In genomic region chr2:91477731-91478672, GRCh38 we compare ENCODE assay signal across 9 cellular contexts.
DNase-seq lines count a peak whose midpoint lies in the region; ATAC-seq, FAIRE-seq and TF ChIP-seq lines count a peak whose summit lies in the region.
"Had no signal": no experiment of that assay in that cellular context is flagged by ENCODE, and none has a peak within 500 bp of the region (broad histone marks: within the 10 kb centered on the region; RNA-seq: fewer than 3 reads in every experiment).

No MANE protein-coding gene starts in this region.

- H2BK5ac ChIP-seq in H1 (ENCODE audit: low read depth, low read length) = no peak overlapping the region

- H3K27ac ChIP-seq in H1 (ENCODE audit: low read depth, low read length) (no peak overlapping the region), neural progenitor cell (no peak overlapping the region)

- no peak overlapping the region for H2BK15ac ChIP-seq in H1 (ENCODE audit: low read length)

- H2BK120ac ChIP-seq in H1 (replicated peaks; ENCODE audit: low read depth, low read length) = no peak overlapping the region

- H3K4me3 Mint-ChIP-seq in CD14-positive monocyte = peak overlapping the region; percentile 65 to 83
- H3K4me3 Mint-ChIP-seq in neural progenitor cell = peak overlapping the region; percentile 70

- POLR2A ChIA-PET in H1 (lab: Charles Lee; ENCODE audit: partially characterized antibody) = no interaction called here

- peaks cover 14 to 19% (median 17%) of the 10 kb centered on the region in 4 experiments for H3K27me3 ChIP-seq in H1 (replicated peaks in 1 of 4; ENCODE audit: control insufficient read depth in 3 of 4, extremely low read depth in 1 of 4, insufficient read depth in 3 of 4, low read length in 3 of 4)
- peaks cover 7% of the 10 kb centered on the region for H3K27me3 ChIP-seq in neural progenitor cell

- DNase-seq in CD14-positive monocyte (ENCODE audit: low spot score) (peak; percentile 55), NCI-H226 (peak; percentile 1), H1 (ENCODE audit: low read depth in 1 of 2, low spot score in 2 of 2) (peak in 1 of 2 experiments; percentile 91), neural progenitor cell (ENCODE audit: low spot score) (peak; percentile 12), NCI-H2171 (lab: John Stamatoyannopoulos, UW) (no peak), GF-D8 (lab: John Stamatoyannopoulos, UW) (no peak)

- H3K79me2 ChIP-seq in H1 (ENCODE audit: control insufficient read depth in 1 of 2, insufficient read depth in 2 of 2, low read length in 2 of 2) (no peaks in the 10 kb centered on the region), neural progenitor cell (ENCODE audit: low read depth) (no peaks in the 10 kb centered on the region)

- TF ChIP-seq RAD21 in H1 (IDR thresholded peaks at IDR 0.05 in 1 of 2, conservative IDR thresholded peaks at IDR 0.05 in 1 of 2; ENCODE audit: low read depth in 2 of 2, low read length in 2 of 2) = no peak

- H2BK12ac ChIP-seq in H1 (ENCODE audit: low read depth, low read length) = no peak overlapping the region

- peak overlapping the region in 2 of 4 experiments; percentile 19 to 61; a peak in 4 of 8 replicates for H3K4me3 ChIP-seq in H1 (ENCODE audit: extremely low read depth in 1 of 4, insufficient read depth in 2 of 4, low read depth in 3 of 4, low read length in 4 of 4)
- no peak overlapping the region for H3K4me3 ChIP-seq in neural progenitor cell

- H3K9ac ChIP-seq in H1 (replicated peaks in 1 of 4; ENCODE audit: extremely low read depth in 1 of 4, low read depth in 3 of 4, low read length in 3 of 4) = no peak overlapping the region
- no peak overlapping the region for H3K9ac ChIP-seq in neural progenitor cell

- no peak overlapping the region for H3K18ac ChIP-seq in H1 (ENCODE audit: extremely low read depth, low read length)

- no peak overlapping the region for H2BK20ac ChIP-seq in H1 (ENCODE audit: low read length)

- H3K23me2 ChIP-seq in H1 (ENCODE audit: low read depth, low read length) = no peaks in the 10 kb centered on the region

- H2AFZ ChIP-seq in H1 (ENCODE audit: low read length) (no peak overlapping the region), neural progenitor cell (replicated peaks) (no peak overlapping the region)

- peaks cover 5% of the 10 kb centered on the region for H3F3A ChIP-seq in neural progenitor cell (ENCODE audit: low read depth)

- peaks cover 3 to 5% of the 10 kb centered on the region in 2 donors for H3K36me3 Mint-ChIP-seq in CD14-positive monocyte
- peaks cover 2% of the 10 kb centered on the region for H3K36me3 Mint-ChIP-seq in neural progenitor cell

- H3K9me3 Mint-ChIP-seq in CD14-positive monocyte (peaks cover 0 to 19% (median 11%) of the 10 kb centered on the region in 7 donors), neural progenitor cell (peaks cover 13% of the 10 kb centered on the region)

- TF ChIP-seq POLR2A in H1 (IDR thresholded peaks at IDR 0.05; ENCODE audit: control extremely low read depth in 1 of 2, low read depth in 2 of 2, low read length in 2 of 2) = no peak

- H3K4me1 ChIP-seq in H1 (replicated peaks in 1 of 4; ENCODE audit: control insufficient read depth in 3 of 4, insufficient read depth in 4 of 4, low read length in 3 of 4) (no peaks in the 10 kb centered on the region), neural progenitor cell (no peaks in the 10 kb centered on the region)

- no peak overlapping the region for H3K4ac ChIP-seq in H1 (replicated peaks; ENCODE audit: insufficient read length, low read depth, low read length)

- H3K9me3 ChIP-seq in H1 (ENCODE audit: insufficient read depth in 2 of 2, low read depth in 1 of 2, low read length in 1 of 2) (peaks cover 0 to 8% of the 10 kb centered on the region in 2 experiments; a peak in 2 of 4 replicates), neural progenitor cell (ENCODE audit: low read depth) (peaks cover 16% of the 10 kb centered on the region)

- no peaks in the 10 kb centered on the region for H3K79me1 ChIP-seq in H1 (ENCODE audit: low read depth, low read length)

- H3K27me3 Mint-ChIP-seq in CD14-positive monocyte (ENCODE audit: low read depth in 3 of 3) (peaks cover 30 to 56% (median 41%) of the 10 kb centered on the region in 3 donors), neural progenitor cell (ENCODE audit: insufficient read depth, low read depth) (peaks cover 6% of the 10 kb centered on the region)

- H3K27ac Mint-ChIP-seq in CD14-positive monocyte (no peak overlapping the region), neural progenitor cell (no peak overlapping the region)

- no peak overlapping the region for H3K56ac ChIP-seq in H1 (replicated peaks; ENCODE audit: insufficient read length, low read depth, low read length)

- no peak for FAIRE-seq in H1 (lab: Jason Lieb, UNC)
- FAIRE-seq: endometrium had no signal

- no peak overlapping the region for H4K5ac ChIP-seq in H1 (ENCODE audit: insufficient read length, low read depth, low read length)

- no peak overlapping the region; the same call in 1 of the 2 replicates for H4K8ac ChIP-seq in H1 (ENCODE audit: extremely low read depth, insufficient read depth, low read length)

- H3K4me1 Mint-ChIP-seq in CD14-positive monocyte (peaks cover 7% of the 10 kb centered on the region), neural progenitor cell (no peaks in the 10 kb centered on the region)

- 21% methylated on average over 66 of the region's 123 CpGs; no CpG with 5 or more reads in 1 of the 2 experiments for WGBS in H1 (ENCODE audit: extremely low coverage in 1 of 2, insufficient coverage in 1 of 2, insufficient read length in 1 of 2, insufficient replicate concordance in 2 of 2, low coverage in 1 of 2, low lambda C conversion rate in 2 of 2, missing lambda C conversion rate in 1 of 2), 2 experiments

- ATAC-seq in HG03175 (IDR thresholded peaks at IDR 0.05; ENCODE audit: unreplicated experiment) (no peak), HG02981 (IDR thresholded peaks at IDR 0.05; ENCODE audit: unreplicated experiment) (no peak)

- no peak overlapping the region for H3K23ac ChIP-seq in H1 (ENCODE audit: insufficient read length)

- peak in 1 of 2 experiments; percentile 28; a peak in 1 of 3 replicates for TF ChIP-seq EP300 in H1 (IDR thresholded peaks at IDR 0.05; ENCODE audit: borderline replicate concordance in 1 of 2, low read depth in 2 of 2, low read length in 2 of 2)

- H3K36me3 ChIP-seq in H1 (ENCODE audit: control insufficient read depth in 2 of 4, insufficient read depth in 4 of 4, low read length in 3 of 4) (peaks cover 0 to 9% (median 0%) of the 10 kb centered on the region in 4 experiments; a peak in 1 of 8 replicates), neural progenitor cell (no peaks in the 10 kb centered on the region)

- intact Hi-C loops in CD14-positive monocyte (cut with micrococcal nuclease) = no loop called here

- CTCF ChIA-PET in H1 (lab: Charles Lee; ENCODE audit: partially characterized antibody) = no interaction called here

- H4K20me1 ChIP-seq in H1 (replicated peaks in 1 of 2; ENCODE audit: control insufficient read depth in 1 of 2, insufficient read depth in 2 of 2, low read length in 2 of 2) (no peaks in the 10 kb centered on the region), neural progenitor cell (ENCODE audit: low read depth) (no peaks in the 10 kb centered on the region)

- H2AK5ac ChIP-seq in H1 (ENCODE audit: low read depth, low read length) = no peak overlapping the region

- H4K91ac ChIP-seq in H1 (replicated peaks; ENCODE audit: insufficient read length, low read length) = no peak overlapping the region

- H3K14ac ChIP-seq in H1 (ENCODE audit: insufficient read length) = no peak overlapping the region

- TF ChIP-seq CTCF in CD14-positive monocyte (IDR thresholded peaks at IDR 0.05) = no peak
- no peak for TF ChIP-seq CTCF in H1 (IDR thresholded peaks at IDR 0.05; ENCODE audit: control extremely low read depth in 1 of 3, insufficient read depth in 1 of 3, low read depth in 1 of 3, low read length in 3 of 3)
- TF ChIP-seq CTCF in neural progenitor cell (IDR thresholded peaks at IDR 0.05) = no peak

- H3K4me2 ChIP-seq in H1 (ENCODE audit: insufficient read depth in 1 of 2, low read depth in 2 of 2, low read length in 2 of 2) (peak overlapping the region in 1 of 2 experiments; percentile 62; a peak in 3 of 4 replicates), neural progenitor cell (no peak overlapping the region)

TF ChIP-seq in H1, 55 proteins besides CTCF, POLR2A, EP300 and RAD21:
- no peak for TF ChIP-seq SIRT6 (IDR thresholded peaks at IDR 0.05; ENCODE audit: low read length)
- TF ChIP-seq KDM1A (IDR thresholded peaks at IDR 0.05; ENCODE audit: borderline replicate concordance, low read length) = no peak
- peak; percentile 72 for TF ChIP-seq RNF2 (IDR thresholded peaks at IDR 0.05; ENCODE audit: borderline replicate concordance, low read depth, low read length, missing control alignments, poor library complexity, severe bottlenecking)
- peak; percentile 90 for TF ChIP-seq SUZ12 (IDR thresholded peaks at IDR 0.05; ENCODE audit: low read length)
- TF ChIP-seq EZH2 (IDR thresholded peaks at IDR 0.05; ENCODE audit: low read depth, low read length, severe bottlenecking) = peak; percentile 92
- TF ChIP-seq CBX8 (IDR thresholded peaks at IDR 0.05; ENCODE audit: borderline replicate concordance, low read depth, low read length) = peak; percentile 61; the same call in 1 of the 2 replicates

Comparison
In these comparisons a context has a peak if more than half of its experiments do, and no peak if none do; other contexts are left out.
1. DNase-seq: peak in CD14-positive monocyte (single experiment), NCI-H226 (single experiment) and neural progenitor cell (single experiment); none in NCI-H2171 (single experiment) and GF-D8 (single experiment).